ENCODE assay signal across 19 cellular contexts in the genomic region with DNA sequence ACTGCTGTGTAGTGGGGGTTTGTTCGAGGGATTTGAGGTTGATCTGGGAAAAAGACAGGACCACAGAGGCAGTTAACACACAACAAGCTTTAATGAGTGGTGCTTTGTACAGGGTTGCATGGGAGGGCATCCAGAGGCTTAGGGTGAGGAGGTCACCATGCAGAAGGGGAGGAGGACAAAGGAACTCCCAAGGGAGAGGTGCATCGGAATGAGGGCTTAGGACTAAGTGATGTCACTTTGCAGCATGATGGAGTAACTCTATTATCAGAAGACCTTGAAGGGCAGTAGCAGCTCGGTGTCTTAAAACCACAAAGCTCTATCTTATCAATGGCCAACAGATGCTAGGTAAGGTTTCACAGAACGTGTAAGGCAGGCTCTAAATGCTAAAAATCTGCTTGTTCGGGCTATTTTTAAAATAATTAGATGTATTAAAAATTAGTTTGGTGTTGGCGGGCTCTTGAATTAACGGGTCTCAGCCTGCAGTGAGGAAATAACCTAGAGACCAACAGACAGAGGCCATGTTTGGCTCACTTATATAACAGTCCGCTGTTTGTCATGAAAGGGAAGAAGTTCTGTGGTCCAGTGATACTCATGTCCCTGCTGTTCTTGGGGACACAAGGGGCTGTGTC. TPM values are rescaled to one million over a fixed set of nuclear protein-coding genes. Genes with fewer than 3 reads are reported as not detected.
DNase-seq lines count a peak whose midpoint lies in the region; ATAC-seq and TF ChIP-seq lines count a peak whose summit lies in the region.
"Had no signal": no experiment of that assay in that cellular context is flagged by ENCODE, and none has a peak within 500 bp of the region (broad histone marks: within the 10 kb centered on the region; RNA-seq: fewer than 3 reads in every experiment).

No MANE protein-coding gene starts in this region.

- TF ChIP-seq CTCF in Caco-2 (IDR thresholded peaks at IDR 0.05; ENCODE audit: insufficient read depth in 1 of 2, low read depth in 1 of 2, low read length in 1 of 2, severe bottlenecking in 1 of 2, unreplicated experiment in 1 of 2) (no peak), neural progenitor cell (IDR thresholded peaks at IDR 0.05) (no peak)

- no peaks in the 10 kb centered on the region for H3F3A ChIP-seq in neural progenitor cell (ENCODE audit: low read depth)

- H3K9me3 ChIP-seq in Caco-2 (no peaks in the 10 kb centered on the region), KOPT-K1 (ENCODE audit: insufficient read depth, low read length, poor library complexity, severe bottlenecking) (no peaks in the 10 kb centered on the region), neural progenitor cell (ENCODE audit: low read depth) (no peaks in the 10 kb centered on the region)
- H3K9me3 ChIP-seq: HAP-1, heart left ventricle, mucosa of descending colon had no signal

- H3K9me3 Mint-ChIP-seq in Caco-2 (ENCODE audit: unreplicated experiment) (no peaks in the 10 kb centered on the region), neural progenitor cell (no peaks in the 10 kb centered on the region)
- H3K9me3 Mint-ChIP-seq in activated naive CD8-positive, alpha-beta T cell treated with anti-CD3 and anti-CD28 coated beads, Interleukin-2, amount 50 U/mL, for 24 hours, result no peaks in the 10 kb centered on the region
- H3K9me3 Mint-ChIP-seq: activated B cell treated with CpG ODN at 0.5 μM for 24 hours, T-cell had no signal

- ATAC-seq in activated naive CD8-positive, alpha-beta T cell treated with anti-CD3 and anti-CD28 coated beads, Interleukin-2, amount 50 U/mL, for 24 hours, result no peak
- ATAC-seq: mucosa of descending colon, T-cell had no signal

- DNase-seq in Caco-2 (no peak), neural progenitor cell (ENCODE audit: low spot score) (peak; percentile 80), NCI-H1930 (lab: John Stamatoyannopoulos, UW) (no peak), CD1c-positive myeloid dendritic cell (ENCODE audit: extremely low spot score) (no peak), COLO829 (ENCODE audit: low spot score) (no peak)
- no peak for DNase-seq in activated naive CD8-positive, alpha-beta T cell treated with anti-CD3 and anti-CD28 coated beads, Interleukin-2, amount 50 U/mL, for 24 hours
- DNase-seq: activated B cell treated with CpG ODN at 0.5 μM for 24 hours; activated CD8-positive, alpha-beta memory T cell treated with anti-CD3 and anti-CD28 coated beads for 24 hours; brain microvascular endothelial cell; heart left ventricle; mucosa of descending colon; NCI-H2171 treated with DMSO at 0.1 percent for 48 hours; NCI-H526 treated with DMSO at 0.1 percent for 48 hours; nucleus accumbens; SIG-M5; stimulated activated CD4-positive, alpha-beta T cell treated with anti-CD3 and anti-CD28 coated beads, Interleukin-12 subunit alpha, Interleukin-12 subunit beta, amount 100 ng/mL, for 4 hours; T-cell had no signal

- H3K27me3 Mint-ChIP-seq in Caco-2 (ENCODE audit: insufficient read depth, unreplicated experiment), result no peaks in the 10 kb centered on the region
- no peaks in the 10 kb centered on the region for H3K27me3 Mint-ChIP-seq in activated naive CD8-positive, alpha-beta T cell treated with anti-CD3 and anti-CD28 coated beads, Interleukin-2, amount 50 U/mL, for 24 hours
- H3K27me3 Mint-ChIP-seq in neural progenitor cell (ENCODE audit: insufficient read depth, low read depth), result no peaks in the 10 kb centered on the region
- H3K27me3 Mint-ChIP-seq: activated B cell treated with CpG ODN at 0.5 μM for 24 hours, T-cell had no signal

- H3K79me2 ChIP-seq in neural progenitor cell (ENCODE audit: low read depth), result no peaks in the 10 kb centered on the region

- H3K36me3 ChIP-seq in Caco-2 (ENCODE audit: control insufficient read depth, insufficient read depth, low read length), result no peaks in the 10 kb centered on the region
- H3K36me3 ChIP-seq in KOPT-K1 (ENCODE audit: insufficient read depth, low read length), result peaks cover 4% of the 10 kb centered on the region
- no peaks in the 10 kb centered on the region for H3K36me3 ChIP-seq in neural progenitor cell
- H3K36me3 ChIP-seq: brain microvascular endothelial cell, HAP-1 had no signal

- H3K4me1 Mint-ChIP-seq in Caco-2 (ENCODE audit: low read depth, unreplicated experiment) (peaks cover 35% of the 10 kb centered on the region), neural progenitor cell (peaks cover 6% of the 10 kb centered on the region)
- peaks cover 75% of the 10 kb centered on the region for H3K4me1 Mint-ChIP-seq in activated naive CD8-positive, alpha-beta T cell treated with anti-CD3 and anti-CD28 coated beads, Interleukin-2, amount 50 U/mL, for 24 hours

- H2AFZ ChIP-seq in neural progenitor cell (replicated peaks), result no peak overlapping the region

- BruUV-seq in Caco-2 (replicated peaks; lab: Mats Ljungman, UMichigan), result no TSS peak

- intact Hi-C loops in Caco-2 (cut with micrococcal nuclease; ENCODE audit: unreplicated experiment), result loop anchor here (2.0 kb wide), 2 partner anchors 37 to 141 kb away; a partner anchor contains a TSS

- no peaks in the 10 kb centered on the region for H3K27me3 ChIP-seq in Caco-2 (replicated peaks; ENCODE audit: control insufficient read depth, insufficient read depth, low read length)
- H3K27me3 ChIP-seq in neural progenitor cell, result no peaks in the 10 kb centered on the region
- H3K27me3 ChIP-seq: brain microvascular endothelial cell, heart left ventricle had no signal

- CTCF ChIA-PET in Caco-2 (lab: Charles Lee), result no interaction called here

- peak overlapping the region; percentile 10 for H3K4me2 ChIP-seq in neural progenitor cell

- H3K27ac ChIP-seq in KOPT-K1 (ENCODE audit: low read depth, low read length, poor library complexity, severe bottlenecking) (peak overlapping the region; percentile 97), neural progenitor cell (peak overlapping the region; percentile 1)
- H3K27ac ChIP-seq: brain microvascular endothelial cell had no signal

- no peaks in the 10 kb centered on the region for H4K20me1 ChIP-seq in neural progenitor cell (ENCODE audit: low read depth)

- H3K4me3 Mint-ChIP-seq in Caco-2 (ENCODE audit: unreplicated experiment) (no peak overlapping the region), neural progenitor cell (no peak overlapping the region)
- H3K4me3 Mint-ChIP-seq in activated naive CD8-positive, alpha-beta T cell treated with anti-CD3 and anti-CD28 coated beads, Interleukin-2, amount 50 U/mL, for 24 hours, result no peak overlapping the region
- H3K4me3 Mint-ChIP-seq: activated B cell treated with CpG ODN at 0.5 μM for 24 hours, T-cell had no signal

- H3K4me3 ChIP-seq in Caco-2 (ENCODE audit: low read depth, low read length) (no peak overlapping the region), neural progenitor cell (no peak overlapping the region)
- H3K4me3 ChIP-seq: HAP-1, heart left ventricle, mucosa of descending colon had no signal

- no peak overlapping the region for H3K9ac ChIP-seq in neural progenitor cell

- H3K4me1 ChIP-seq in Caco-2 (peaks cover 40% of the 10 kb centered on the region), neural progenitor cell (peaks cover 37% of the 10 kb centered on the region)

- peak overlapping the region; percentile 11 for H3K27ac Mint-ChIP-seq in Caco-2 (ENCODE audit: unreplicated experiment)
- H3K27ac Mint-ChIP-seq in activated naive CD8-positive, alpha-beta T cell treated with anti-CD3 and anti-CD28 coated beads, Interleukin-2, amount 50 U/mL, for 24 hours, result peak overlapping the region; percentile 84
- H3K27ac Mint-ChIP-seq in neural progenitor cell, result peak overlapping the region; percentile 30
- H3K27ac Mint-ChIP-seq: activated B cell treated with CpG ODN at 0.5 μM for 24 hours, T-cell had no signal

- POLR2A ChIA-PET in Caco-2 (lab: Charles Lee), result no interaction called here

- H3K36me3 Mint-ChIP-seq in Caco-2 (ENCODE audit: insufficient read depth, unreplicated experiment) (peaks cover 10% of the 10 kb centered on the region), neural progenitor cell (no peaks in the 10 kb centered on the region)
- peaks cover 6% of the 10 kb centered on the region for H3K36me3 Mint-ChIP-seq in activated naive CD8-positive, alpha-beta T cell treated with anti-CD3 and anti-CD28 coated beads, Interleukin-2, amount 50 U/mL, for 24 hours (ENCODE audit: low read depth)

RNA-seq across cellular contexts. Expression of a gene that starts 37.9 kb away (rescaled TPM):
- total RNA-seq in Caco-2 (2022) (28.7 and 28.9 TPM in 2 replicates), neural progenitor cell (ENCODE audit: low replicate concordance) (4.0 and 5.2 TPM in 2 replicates)

Comparison
In these comparisons a context has a peak if more than half of its experiments do, and no peak if none do; other contexts are left out.
1. H3K27ac Mint-ChIP-seq: peak in every context shown above with its lines; median percentile 84 in activated naive CD8-positive, alpha-beta T cell treated with anti-CD3 and anti-CD28 coated beads, Interleukin-2, amount 50 U/mL, for 24 hours; 30 in neural progenitor cell; 11 in Caco-2.